Comparison of ENCODE assay signal across 25 cellular contexts in genomic region chr12:3084742-3085141, GRCh38. TPM values are rescaled to one million over a fixed set of nuclear protein-coding genes. Genes with fewer than 3 reads are reported as not detected.
A peak's percentile ranks its signal among the peaks of the same experiment; 100 is the strongest.
DNase-seq lines count a peak whose midpoint lies in the region; ATAC-seq, FAIRE-seq and TF ChIP-seq lines count a peak whose summit lies in the region.
"Had no signal": no experiment of that assay in that cellular context is flagged by ENCODE, and none has a peak within 500 bp of the region (broad histone marks: within the 10 kb centered on the region; RNA-seq: fewer than 3 reads in every experiment).

No MANE protein-coding gene starts in this region.

- intact Hi-C loops in left ventricle myocardium inferior (cut with micrococcal nuclease): no loop called here
- intact Hi-C loops in HepG2 (cut with micrococcal nuclease; ENCODE audit: unreplicated experiment): no loop called here
- intact Hi-C loops in sigmoid colon (cut with DNase I): no loop called here

- no peak for ATAC-seq in HepG2
- no peak for ATAC-seq in HG02870 (IDR thresholded peaks at IDR 0.05; ENCODE audit: unreplicated experiment)
- ATAC-seq: K562 had no signal

- DNase-seq in NT2/D1 (ENCODE audit: low read depth, low spot score): peak; percentile 98
- DNase-seq in left ventricle myocardium inferior: peak; percentile 37
- no peak for DNase-seq in HepG2 (ENCODE audit: low spot score)
- DNase-seq in NCI-H446 treated with DMSO at 0.1 percent for 48 hours (lab: John Stamatoyannopoulos, UW): no peak
- DNase-seq in NCI-H146 treated with DMSO at 0.1 percent for 48 hours (lab: John Stamatoyannopoulos, UW; ENCODE audit: unreplicated experiment): no peak
- no peak for DNase-seq in sigmoid colon
- DNase-seq: activated B cell treated with CpG ODN at 0.5 μM for 24 hours; activated CD4-positive, alpha-beta T cell treated with anti-CD3 and anti-CD28 coated beads, Interleukin-2, amount 50 U/mL, for 4 hours; activated CD8-positive, alpha-beta memory T cell treated with anti-CD3 and anti-CD28 coated beads, Interleukin-2, amount 50 U/mL, for 4 hours; activated naive CD8-positive, alpha-beta T cell treated with anti-CD3 and anti-CD28 coated beads for 36 hours; effector memory CD4-positive, alpha-beta T cell; EL; NCI-H1694 treated with DMSO at 0.1 percent for 48 hours; NCI-H526 treated with DMSO at 0.1 percent for 48 hours; stimulated activated CD4-positive, alpha-beta T cell treated with anti-CD3 and anti-CD28 coated beads, Interleukin-15, amount 100 ng/mL, for 24 hours; stimulated activated CD8-positive, alpha-beta memory T cell treated with anti-CD3 and anti-CD28 coated beads, Interleukin-4, amount 100 ng/mL, for 48 hours; substantia nigra; T-helper 9 cell had no signal

- no peaks in the 10 kb centered on the region for H4K20me1 ChIP-seq in HepG2 (ENCODE audit: insufficient read depth, low read length)

- WGBS in HepG2 (ENCODE audit: low lambda C conversion rate): 86% methylated on average over 11 of the region's 12 CpGs
- 93 to 96% methylated on average over 12 of the region's 12 CpGs for WGBS in sigmoid colon, 2 donors

- no peak overlapping the region for H3K4me3 ChIP-seq in NT2/D1 (ENCODE audit: insufficient read length, low read depth)
- H3K4me3 ChIP-seq in left ventricle myocardium inferior: peak overlapping the region; percentile 38
- H3K4me3 ChIP-seq in HepG2 (replicated peaks in 1 of 3; ENCODE audit: insufficient read depth in 1 of 3, low read depth in 2 of 3, low read length in 3 of 3): no peak overlapping the region
- peak overlapping the region in 1 of 2 donors; percentile 8 for H3K4me3 ChIP-seq in stomach smooth muscle (ENCODE audit: low read length in 2 of 2)
- no peak overlapping the region for H3K4me3 ChIP-seq in sigmoid colon
- H3K4me3 ChIP-seq: esophagus muscularis mucosa, K562 had no signal

- in situ Hi-C loops in HepG2 (cut with HindIII; ENCODE audit: extremely low pct_ligation_motif_present, low pct_unique_long_range_greater_than_20kb): no loop called here

- no peaks in the 10 kb centered on the region for H3K9me3 ChIP-seq in NT2/D1 (ENCODE audit: insufficient read depth, low read length)
- no peaks in the 10 kb centered on the region for H3K9me3 ChIP-seq in left ventricle myocardium inferior (replicated peaks)
- no peaks in the 10 kb centered on the region for H3K9me3 ChIP-seq in HepG2 (ENCODE audit: low read length)
- no peaks in the 10 kb centered on the region for H3K9me3 ChIP-seq in stomach smooth muscle (ENCODE audit: control insufficient read depth in 2 of 2, low read length in 2 of 2)
- no peaks in the 10 kb centered on the region for H3K9me3 ChIP-seq in sigmoid colon
- H3K9me3 ChIP-seq: esophagus muscularis mucosa had no signal

- TF ChIP-seq EP300 in HepG2 (IDR thresholded peaks at IDR 0.05; ENCODE audit: low read depth in 2 of 2, low read length in 2 of 2): no peak
- TF ChIP-seq EP300 in HepG2 (CRISPR knock-in tag; IDR thresholded peaks at IDR 0.05; ENCODE audit: borderline replicate concordance): no peak
- no peak for TF ChIP-seq EP300 in sigmoid colon (IDR thresholded peaks at IDR 0.05)

- H3K4me2 ChIP-seq in HepG2 (ENCODE audit: low read depth, low read length): no peak overlapping the region

- H3K27me3 ChIP-seq in NT2/D1 (ENCODE audit: insufficient read depth, insufficient read length) (no peaks in the 10 kb centered on the region), left ventricle myocardium inferior (ENCODE audit: low read depth) (no peaks in the 10 kb centered on the region), HepG2 (ENCODE audit: control insufficient read depth in 1 of 2, insufficient read depth in 2 of 2, low read length in 2 of 2) (no peaks in the 10 kb centered on the region), stomach smooth muscle (ENCODE audit: control insufficient read depth in 1 of 2, insufficient read depth in 2 of 2, low read length in 2 of 2) (no peaks in the 10 kb centered on the region), sigmoid colon (no peaks in the 10 kb centered on the region)
- H3K27me3 ChIP-seq: esophagus muscularis mucosa had no signal

- TF ChIP-seq CTCF in left ventricle myocardium inferior (IDR thresholded peaks at IDR 0.05; ENCODE audit: borderline replicate concordance): peak; percentile 21
- no peak for TF ChIP-seq CTCF in HepG2 (CRISPR knock-in tag; IDR thresholded peaks at IDR 0.05)
- no peak for TF ChIP-seq CTCF in sigmoid colon (IDR thresholded peaks at IDR 0.05)

- peaks cover 55% of the 10 kb centered on the region for H3K79me2 ChIP-seq in HepG2 (ENCODE audit: insufficient read depth, low read length)

- CTCF ChIA-PET in HepG2 (lab: Yijun Ruan, JAX; ENCODE audit: low intra/inter-chr PET ratio, low total read pairs): no interaction called here

- peak overlapping the region; percentile 95 for H3K27ac ChIP-seq in left ventricle myocardium inferior (replicated peaks)
- H3K27ac ChIP-seq in HepG2 (ENCODE audit: extremely low read length, insufficient read depth, low read length): peak overlapping the region; percentile 75
- H3K27ac ChIP-seq in stomach smooth muscle (ENCODE audit: low read length): peak overlapping the region; percentile 18
- H3K27ac ChIP-seq in sigmoid colon: no peak overlapping the region

- peaks cover 16% of the 10 kb centered on the region for H3K36me3 ChIP-seq in NT2/D1 (ENCODE audit: insufficient read depth, insufficient read length, low read length)
- no peaks in the 10 kb centered on the region for H3K36me3 ChIP-seq in left ventricle myocardium inferior
- no peaks in the 10 kb centered on the region for H3K36me3 ChIP-seq in HepG2 (replicated peaks in 1 of 2; ENCODE audit: control insufficient read depth in 1 of 2, insufficient read depth in 2 of 2, low read length in 2 of 2)
- H3K36me3 ChIP-seq in stomach smooth muscle (ENCODE audit: control insufficient read depth in 2 of 2, insufficient read depth in 2 of 2, low read length in 2 of 2): peaks cover 3 to 9% of the 10 kb centered on the region in 2 donors
- H3K36me3 ChIP-seq in sigmoid colon: peaks cover 0 to 7% (median 2%) of the 10 kb centered on the region in 4 donors

- POLR2A ChIA-PET in HepG2 (lab: Yijun Ruan, JAX): interaction anchor here (1.3 to 3.3 kb wide), 2 partner anchors 8 to 13 kb away, joined by 3 to 16 read pairs; no protein-coding TSS in a partner anchor

- TF ChIP-seq POLR2A in HepG2 (IDR thresholded peaks at IDR 0.05; ENCODE audit: insufficient read depth in 1 of 2, low read depth in 2 of 2, low read length in 2 of 2) (no peak), sigmoid colon (IDR thresholded peaks at IDR 0.05) (no peak)

- H3K9ac ChIP-seq in NT2/D1 (ENCODE audit: insufficient read length, low read depth): peak overlapping the region; percentile 57
- H3K9ac ChIP-seq in HepG2 (ENCODE audit: insufficient read depth, low read depth, low read length): no peak overlapping the region
- H3K9ac ChIP-seq in stomach smooth muscle (ENCODE audit: low read length in 2 of 2): no peak overlapping the region

- BruUV-seq in HepG2 (replicated peaks; lab: Mats Ljungman, UMichigan): no TSS peak

- H2AFZ ChIP-seq in HepG2 (ENCODE audit: low read length): no peak overlapping the region

- H3K4me1 ChIP-seq in NT2/D1 (ENCODE audit: insufficient read depth, insufficient read length): peaks cover 37% of the 10 kb centered on the region
- H3K4me1 ChIP-seq in left ventricle myocardium inferior: peaks cover 92% of the 10 kb centered on the region
- H3K4me1 ChIP-seq in HepG2 (ENCODE audit: insufficient read depth, low read length): peaks cover 91% of the 10 kb centered on the region
- H3K4me1 ChIP-seq in stomach smooth muscle (ENCODE audit: control insufficient read depth, insufficient read depth, low read length): peaks cover 20% of the 10 kb centered on the region
- H3K4me1 ChIP-seq in sigmoid colon: no peaks in the 10 kb centered on the region

- no peak for FAIRE-seq in HepG2 (lab: Jason Lieb, UNC)
- FAIRE-seq: astrocyte, frontal cortex, K562, urothelium cell line had no signal

- TF ChIP-seq RAD21 in HepG2 (CRISPR knock-in tag; IDR thresholded peaks at IDR 0.05): no peak

TF ChIP-seq in HepG2, 621 proteins besides CTCF, POLR2A, EP300 and RAD21 (continues in another document):
- no peak for TF ChIP-seq MAZ (IDR thresholded peaks at IDR 0.05; ENCODE audit: borderline replicate concordance, low read depth, low read length)
- TF ChIP-seq MAZ (CRISPR knock-in tag; IDR thresholded peaks at IDR 0.05; ENCODE audit: low read depth): no peak
- no peak for TF ChIP-seq HCFC1 (IDR thresholded peaks at IDR 0.05; ENCODE audit: low read depth, low read length)

RNA-seq across cellular contexts. Expression of gene TSPAN9, which starts 7.6 kb away (rescaled TPM):
- total RNA-seq in left ventricle myocardium inferior: 305 TPM
- total RNA-seq in HepG2 (2016; rRNA removed; fragmentation: Illumina TruSeq; extraction: Trizol): 11.6 and 18.1 TPM in 2 replicates
- total RNA-seq in HepG2 (2016; cell fraction: cytosol; rRNA removed; fragmentation: Illumina TruSeq; extraction: Trizol; ENCODE audit: low read depth): 2.5 and 3.1 TPM in 2 replicates
- 9.6 and 21.5 TPM in 2 replicates for total RNA-seq in HepG2 (2016; cell fraction: insoluble cytoplasmic fraction; rRNA removed; fragmentation: Illumina TruSeq; extraction: Trizol)
- total RNA-seq in HepG2 (2016; cell fraction: membrane; rRNA removed; fragmentation: Illumina TruSeq; extraction: Trizol): 4.4 and 4.6 TPM in 2 replicates
- 16.9 and 19.5 TPM in 2 replicates for total RNA-seq in HepG2 (2016; cell fraction: nucleus; rRNA removed; fragmentation: Illumina TruSeq; extraction: Trizol)
- polyA plus RNA-seq in HepG2 (2011; rRNA removed): 42.3 and 58.2 TPM in 2 replicates
- polyA plus RNA-seq in HepG2 (2011; cell fraction: cytosol; rRNA removed): 38.6 and 41.6 TPM in 2 replicates
- 55.3 and 55.7 TPM in 2 replicates for polyA plus RNA-seq in HepG2 (2011; cell fraction: nucleus; rRNA removed)
- 27.2 and 58.7 TPM in 2 replicates for polyA plus RNA-seq in HepG2 (2012)
- 2.2 and 3.0 TPM in 2 replicates for polyA plus RNA-seq in HepG2 (2016; cell fraction: cytosol; fragmentation: Illumina TruSeq; extraction: Trizol; ENCODE audit: low read depth)
- 9.6 and 13.8 TPM in 2 replicates for polyA plus RNA-seq in HepG2 (2016; cell fraction: insoluble cytoplasmic fraction; fragmentation: Illumina TruSeq; extraction: Trizol; ENCODE audit: low read depth)
- polyA plus RNA-seq in HepG2 (2016; cell fraction: membrane; fragmentation: Illumina TruSeq; extraction: Trizol; ENCODE audit: low read depth): 4.1 TPM in 2 replicates
- 31.0 and 34.1 TPM in 2 replicates for polyA plus RNA-seq in HepG2 (2016; cell fraction: nucleus; fragmentation: Illumina TruSeq; extraction: Trizol; ENCODE audit: insufficient read depth, low read depth)
- 9.4 and 96.3 TPM in 2 replicates for polyA minus RNA-seq in HepG2 (2011; rRNA and poly(A)+ RNA removed; ENCODE audit: low replicate concordance)
- polyA minus RNA-seq in HepG2 (2011; cell fraction: cytosol; rRNA and poly(A)+ RNA removed): 25.1 and 32.3 TPM in 2 replicates
- polyA minus RNA-seq in HepG2 (2011; cell fraction: nucleus; rRNA and poly(A)+ RNA removed): 27.2 and 29.7 TPM in 2 replicates
- total RNA-seq in sigmoid colon: 10 to 100 TPM; 18.2 to 28.0 (median 21.4) TPM
- 10 to 100 TPM in 1 of 3 donors, 1 to 10 TPM in 1, under 1 TPM in 1; 0.92 to 14.5 (median 2.4) TPM for polyA plus RNA-seq in sigmoid colon

Comparison
In these comparisons a context has a peak if more than half of its experiments do, and no peak if none do; other contexts are left out.
1. DNase-seq: peak in NT2/D1 (single experiment) and left ventricle myocardium inferior (single experiment); none in HepG2 (single experiment), NCI-H446 treated with DMSO at 0.1 percent for 48 hours (single experiment), NCI-H146 treated with DMSO at 0.1 percent for 48 hours (single experiment) and sigmoid colon (single experiment).
2. H3K27ac ChIP-seq: peak in left ventricle myocardium inferior (single experiment), HepG2 (single experiment) and stomach smooth muscle (single experiment); none in sigmoid colon (0 of 4).
3. RNA of gene TSPAN9, which starts 7.6 kb away (total RNA-seq): 305 TPM in left ventricle myocardium inferior (single experiment); 18.2 to 28.0 TPM in sigmoid colon and 2.5 to 21.5 TPM in HepG2; every median in the first group is over 10 times any median in the second.